Comparison of ENCODE assay signal across 9 cellular contexts in genomic region chr10:110993024-110993693, GRCh38.
DNase-seq lines count a peak whose midpoint lies in the region; TF ChIP-seq lines count a peak whose summit lies in the region.
"Had no signal": no experiment of that assay in that cellular context is flagged by ENCODE, and none has a peak within 500 bp of the region (broad histone marks: within the 10 kb centered on the region; RNA-seq: fewer than 3 reads in every experiment).

No MANE protein-coding gene starts in this region.

- H3K18ac ChIP-seq in mesenchymal stem cell (ENCODE audit: low read depth in 1 of 2, low read length in 2 of 2), result no peak overlapping the region

- peaks cover 0 to 16% of the 10 kb centered on the region in 2 experiments for H3K36me3 ChIP-seq in mesenchymal stem cell (ENCODE audit: control insufficient read depth in 1 of 2, insufficient read depth in 2 of 2, low read depth in 1 of 2, low read length in 2 of 2)

- H3K9me3 ChIP-seq in mesenchymal stem cell (ENCODE audit: control insufficient read depth, low read length), result no peaks in the 10 kb centered on the region

- H2AFZ ChIP-seq in mesenchymal stem cell (ENCODE audit: low read depth, low read length), result no peak overlapping the region

- peaks cover 61% of the 10 kb centered on the region for H3K4me1 Mint-ChIP-seq in HFFc6 (ENCODE audit: low read depth)

- H3K36me3 Mint-ChIP-seq in HFFc6 (ENCODE audit: low read depth), result peaks cover 33% of the 10 kb centered on the region

- no peak overlapping the region for H3K4ac ChIP-seq in mesenchymal stem cell (ENCODE audit: low read depth in 1 of 2, low read length in 2 of 2)

- H2AK5ac ChIP-seq in mesenchymal stem cell (ENCODE audit: low read length, severe bottlenecking), result no peak overlapping the region

- no peak overlapping the region for H4K8ac ChIP-seq in mesenchymal stem cell (ENCODE audit: low read length)

- H3K27me3 ChIP-seq in mesenchymal stem cell (ENCODE audit: control insufficient read depth in 1 of 2, insufficient read depth in 1 of 2, low read length in 2 of 2), result no peaks in the 10 kb centered on the region

- no peak overlapping the region for H2BK15ac ChIP-seq in mesenchymal stem cell (ENCODE audit: low read depth, poor library complexity, severe bottlenecking)

- no peak overlapping the region for H4K91ac ChIP-seq in mesenchymal stem cell (ENCODE audit: low read length)

- DNase-seq in GM04503 (ENCODE audit: low read depth), result peak; percentile 63
- peak; percentile 80 for DNase-seq in HFFc6
- peak; percentile 12 for DNase-seq in activated gamma-delta T cell treated with anti-CD3 and anti-CD28 coated beads, Interleukin-2, amount 50 U/mL, for 16 hours (ENCODE audit: low read depth)
- DNase-seq in mesenchymal stem cell, result peak; percentile 80
- no peak for DNase-seq in DMS153 treated with DMSO at 0.1 percent for 48 hours (lab: John Stamatoyannopoulos, UW; ENCODE audit: unreplicated experiment)
- DNase-seq in anterior cingulate cortex (lab: John Stamatoyannopoulos, UW), result no peak
- DNase-seq in NCI-H1048 (lab: John Stamatoyannopoulos, UW), result no peak
- no peak for DNase-seq in GM19238 (ENCODE audit: insufficient read length, low spot score)
- DNase-seq: NCI-H524 had no signal

- no peak overlapping the region for H2BK5ac ChIP-seq in mesenchymal stem cell (ENCODE audit: low read depth, low read length, poor library complexity, severe bottlenecking)

- no peaks in the 10 kb centered on the region for H3K9me3 Mint-ChIP-seq in HFFc6

- H3K14ac ChIP-seq in mesenchymal stem cell (ENCODE audit: low read length in 2 of 2), result no peak overlapping the region

- peak overlapping the region; percentile 21 for H3K27ac ChIP-seq in mesenchymal stem cell (ENCODE audit: low read length, poor library complexity, severe bottlenecking)

- H2BK12ac ChIP-seq in mesenchymal stem cell (ENCODE audit: low read length in 2 of 2), result no peak overlapping the region

- WGBS in mesenchymal stem cell, result 59% methylated on average over 2 of the region's 4 CpGs

- no peak for TF ChIP-seq CTCF in HFFc6 (IDR thresholded peaks at IDR 0.05)

- peak overlapping the region; percentile 60 for H3K9ac ChIP-seq in mesenchymal stem cell (ENCODE audit: low read length)

- H3K27me3 Mint-ChIP-seq in HFFc6 (ENCODE audit: insufficient read depth), result no peaks in the 10 kb centered on the region; the same call in 1 of the 2 replicates

- H3K27ac Mint-ChIP-seq in HFFc6, result peak overlapping the region; percentile 58

- peaks cover 11% of the 10 kb centered on the region for H3K79me1 ChIP-seq in mesenchymal stem cell (replicated peaks; ENCODE audit: low read length, poor library complexity, severe bottlenecking)

- H3K4me3 ChIP-seq in mesenchymal stem cell (ENCODE audit: insufficient read depth in 1 of 2, low read depth in 1 of 2, low read length in 2 of 2), result peak overlapping the region in 1 of 2 experiments; percentile 28

- no peaks in the 10 kb centered on the region for H3K4me1 ChIP-seq in mesenchymal stem cell (ENCODE audit: control insufficient read depth, insufficient read depth, low read depth, low read length)

- no peak overlapping the region for H3K23ac ChIP-seq in mesenchymal stem cell (ENCODE audit: low read length in 2 of 2)

- peak overlapping the region; percentile 68 for H3K4me3 Mint-ChIP-seq in HFFc6

- no peak overlapping the region for H3K4me2 ChIP-seq in mesenchymal stem cell (ENCODE audit: low read length, poor library complexity, severe bottlenecking)

- H2BK120ac ChIP-seq in mesenchymal stem cell (ENCODE audit: low read depth, low read length), result no peak overlapping the region

Comparison
In these comparisons a context has a peak if more than half of its experiments do, and no peak if none do; other contexts are left out.
1. DNase-seq: peak in GM04503 (single experiment), HFFc6 (single experiment), activated gamma-delta T cell treated with anti-CD3 and anti-CD28 coated beads, Interleukin-2, amount 50 U/mL, for 16 hours (single experiment) and mesenchymal stem cell (single experiment); none in DMS153 treated with DMSO at 0.1 percent for 48 hours (single experiment), anterior cingulate cortex (0 of 58), NCI-H1048 (single experiment) and GM19238 (single experiment).